8 cellular contexts compared by ENCODE assay signal in the genomic region with DNA sequence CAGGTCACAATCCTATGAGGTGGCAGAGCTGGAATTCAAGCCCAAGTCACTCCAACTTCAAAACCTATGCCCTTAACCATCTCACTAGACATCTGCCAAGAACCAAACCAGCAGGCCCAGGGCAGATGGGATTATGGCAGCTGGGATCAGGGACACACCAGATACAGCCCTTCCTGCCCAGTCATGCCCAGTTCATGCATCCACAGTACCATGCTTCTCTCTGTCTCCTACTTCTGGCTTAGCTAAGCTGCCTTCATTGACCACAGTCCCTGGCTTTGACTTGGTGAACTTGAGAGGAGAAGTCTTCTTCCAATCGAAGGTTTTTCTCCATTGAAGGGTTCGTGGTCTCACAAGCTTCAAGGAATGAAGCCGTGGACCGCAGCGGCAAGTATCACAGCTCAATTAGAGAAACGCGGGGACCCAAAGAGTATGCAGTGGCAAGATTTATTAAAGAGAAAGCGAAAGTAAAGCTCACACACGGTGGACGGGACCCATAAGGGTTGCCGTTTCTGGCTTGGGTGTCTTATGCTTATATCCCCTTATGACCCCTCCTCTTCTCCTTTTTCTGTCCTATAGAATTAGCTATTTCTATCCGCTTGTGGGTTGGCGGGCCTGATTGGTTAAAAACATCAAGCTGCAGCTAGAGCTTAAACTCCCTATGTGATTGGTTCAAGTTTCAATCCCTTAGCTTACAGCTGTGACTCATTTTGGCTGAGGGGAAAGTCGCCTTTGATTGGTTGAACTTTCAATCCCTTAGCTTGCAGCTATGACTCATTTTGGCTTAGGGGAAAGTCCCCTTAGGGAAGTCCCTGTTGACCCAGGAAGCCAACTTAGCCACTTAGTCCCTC.
DNase-seq lines count a peak whose midpoint lies in the region; ATAC-seq and TF ChIP-seq lines count a peak whose summit lies in the region.

No MANE protein-coding gene starts in this region.

- ATAC-seq in GM21515 (IDR thresholded peaks at IDR 0.05; ENCODE audit: unreplicated experiment): peak; percentile 70
- no peak for ATAC-seq in omental fat pad (ENCODE audit: low FRiP score)

- DNase-seq in GM10266 (ENCODE audit: extremely low spot score): peak; percentile 12
- DNase-seq in HK-2 (ENCODE audit: unreplicated experiment): peak; percentile 13
- peak; percentile 77 for DNase-seq in T1000 (lab: John Stamatoyannopoulos, UW)
- DNase-seq in kidney tubule cell (ENCODE audit: low spot score): peak; percentile 86
- DNase-seq in stimulated activated naive CD4-positive, alpha-beta T cell treated with Interleukin-2 at 50 U/mL for 16 hours (lab: John Stamatoyannopoulos, UW): no peak
- no peak for DNase-seq in omental fat pad (ENCODE audit: low spot score)
- no peak for DNase-seq in 8988T

- TF ChIP-seq CTCF in GM10266 (IDR thresholded peaks at IDR 0.05; ENCODE audit: control insufficient read depth, insufficient read depth, low read depth, missing control alignments) (no peak), omental fat pad (IDR thresholded peaks at IDR 0.05) (no peak)

Comparison
In these comparisons a context has a peak if more than half of its experiments do, and no peak if none do; other contexts are left out.
1. DNase-seq: peak in GM10266 (single experiment), HK-2 (single experiment), T1000 (single experiment) and kidney tubule cell (single experiment); none in stimulated activated naive CD4-positive, alpha-beta T cell treated with Interleukin-2 at 50 U/mL for 16 hours (single experiment), omental fat pad (single experiment) and 8988T (single experiment).